ENCODE assay signal across 1 cellular context in the genomic region with DNA sequence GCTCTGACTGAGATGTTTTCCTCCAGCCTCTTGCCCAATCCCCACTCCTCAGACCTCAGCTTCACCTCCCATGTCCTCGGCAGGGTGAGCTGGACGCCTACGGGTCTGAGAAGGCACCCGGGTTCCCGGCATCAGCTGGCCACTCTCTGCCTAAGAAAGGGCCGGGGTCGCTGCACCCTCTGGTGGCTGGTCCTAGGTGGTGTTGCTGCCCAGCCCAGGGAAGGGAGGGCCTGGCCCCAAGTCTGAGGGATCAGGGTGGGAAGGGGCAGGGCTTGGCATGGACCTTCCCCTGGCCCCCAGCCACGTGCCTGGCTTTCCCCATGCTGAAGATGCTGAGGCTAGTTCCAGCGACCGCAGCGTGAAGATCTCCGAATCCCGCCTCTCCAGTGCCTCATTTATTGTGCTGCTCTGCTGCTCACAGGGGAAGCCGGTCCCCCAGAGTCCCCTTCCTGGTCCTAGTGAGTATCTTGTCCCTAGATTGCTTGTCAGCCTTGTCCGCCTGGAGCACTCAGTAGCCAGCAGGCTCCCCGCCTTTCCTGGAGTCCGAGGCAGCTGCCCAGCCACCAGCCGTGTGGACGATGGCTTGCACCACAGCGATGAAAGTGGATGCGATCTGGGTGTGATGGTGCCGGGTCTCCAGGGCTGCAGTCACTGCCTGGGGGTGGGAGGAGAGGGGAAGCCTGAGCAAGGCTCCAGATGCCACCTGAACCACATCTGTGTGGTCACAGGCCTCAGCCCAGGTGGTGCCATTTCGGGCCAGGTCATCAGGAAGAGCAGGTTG.
A peak's percentile ranks its signal among the peaks of the same experiment; 100 is the strongest.
TF ChIP-seq lines count a peak whose summit lies in the region.

No MANE protein-coding gene starts in this region.

TF ChIP-seq in HepG2, 621 proteins besides CTCF, POLR2A, EP300 and RAD21 (continued from another document):
- TF ChIP-seq, protein P1, sequence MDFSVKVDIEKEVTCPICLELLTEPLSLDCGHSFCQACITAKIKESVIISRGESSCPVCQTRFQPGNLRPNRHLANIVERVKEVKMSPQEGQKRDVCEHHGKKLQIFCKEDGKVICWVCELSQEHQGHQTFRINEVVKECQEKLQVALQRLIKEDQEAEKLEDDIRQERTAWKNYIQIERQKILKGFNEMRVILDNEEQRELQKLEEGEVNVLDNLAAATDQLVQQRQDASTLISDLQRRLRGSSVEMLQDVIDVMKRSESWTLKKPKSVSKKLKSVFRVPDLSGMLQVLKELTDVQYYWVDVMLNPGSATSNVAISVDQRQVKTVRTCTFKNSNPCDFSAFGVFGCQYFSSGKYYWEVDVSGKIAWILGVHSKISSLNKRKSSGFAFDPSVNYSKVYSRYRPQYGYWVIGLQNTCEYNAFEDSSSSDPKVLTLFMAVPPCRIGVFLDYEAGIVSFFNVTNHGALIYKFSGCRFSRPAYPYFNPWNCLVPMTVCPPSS (IDR thresholded peaks at IDR 0.05): no peak
- TF ChIP-seq, protein P2, sequence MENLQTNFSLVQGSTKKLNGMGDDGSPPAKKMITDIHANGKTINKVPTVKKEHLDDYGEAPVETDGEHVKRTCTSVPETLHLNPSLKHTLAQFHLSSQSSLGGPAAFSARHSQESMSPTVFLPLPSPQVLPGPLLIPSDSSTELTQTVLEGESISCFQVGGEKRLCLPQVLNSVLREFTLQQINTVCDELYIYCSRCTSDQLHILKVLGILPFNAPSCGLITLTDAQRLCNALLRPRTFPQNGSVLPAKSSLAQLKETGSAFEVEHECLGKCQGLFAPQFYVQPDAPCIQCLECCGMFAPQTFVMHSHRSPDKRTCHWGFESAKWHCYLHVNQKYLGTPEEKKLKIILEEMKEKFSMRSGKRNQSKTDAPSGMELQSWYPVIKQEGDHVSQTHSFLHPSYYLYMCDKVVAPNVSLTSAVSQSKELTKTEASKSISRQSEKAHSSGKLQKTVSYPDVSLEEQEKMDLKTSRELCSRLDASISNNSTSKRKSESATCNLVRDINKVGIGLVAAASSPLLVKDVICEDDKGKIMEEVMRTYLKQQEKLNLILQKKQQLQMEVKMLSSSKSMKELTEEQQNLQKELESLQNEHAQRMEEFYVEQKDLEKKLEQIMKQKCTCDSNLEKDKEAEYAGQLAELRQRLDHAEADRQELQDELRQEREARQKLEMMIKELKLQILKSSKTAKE (CRISPR knock-in tag; IDR thresholded peaks at IDR 0.05; ENCODE audit: borderline replicate concordance): no peak
- TF ChIP-seq SOX5 (CRISPR knock-in tag; IDR thresholded peaks at IDR 0.05; ENCODE audit: borderline replicate concordance) (no peak), ZNF121 (CRISPR knock-in tag; IDR thresholded peaks at IDR 0.05) (no peak), ZNF136 (CRISPR knock-in tag; IDR thresholded peaks at IDR 0.05; ENCODE audit: low read depth) (no peak), U2AF2 (IDR thresholded peaks at IDR 0.05; ENCODE audit: low read depth, low read length) (no peak), ZNF841 (CRISPR knock-in tag; IDR thresholded peaks at IDR 0.05; ENCODE audit: borderline replicate concordance) (no peak), TP53 (CRISPR knock-in tag; conservative IDR thresholded peaks at IDR 0.05) (no peak), ARNT2 (CRISPR knock-in tag; IDR thresholded peaks at IDR 0.05; ENCODE audit: low read depth) (0 out of 2 replicates have a peak, but pooled peaks have one; percentile 39), ZNF790 (CRISPR knock-in tag; IDR thresholded peaks at IDR 0.05; ENCODE audit: borderline replicate concordance) (no peak), ZNF652 (CRISPR knock-in tag; IDR thresholded peaks at IDR 0.05; ENCODE audit: borderline replicate concordance, low read depth) (no peak), ZNF678 (CRISPR knock-in tag; IDR thresholded peaks at IDR 0.05) (no peak), HNF4G (IDR thresholded peaks at IDR 0.05; ENCODE audit: borderline replicate concordance, low read depth, low read length) (no peak), HNF4G (CRISPR knock-in tag; IDR thresholded peaks at IDR 0.05; ENCODE audit: borderline replicate concordance, low read depth) (no peak), TBX2 (CRISPR knock-in tag; IDR thresholded peaks at IDR 0.05; ENCODE audit: borderline replicate concordance) (no peak), KAT7 (CRISPR knock-in tag; IDR thresholded peaks at IDR 0.05; ENCODE audit: borderline replicate concordance) (no peak), ZNF367 (CRISPR knock-in tag; IDR thresholded peaks at IDR 0.05; ENCODE audit: borderline replicate concordance) (no peak), ZBTB38 (CRISPR knock-in tag; IDR thresholded peaks at IDR 0.05) (peak; percentile 22; the same call in 1 of the 2 replicates), KLF15 (CRISPR knock-in tag; IDR thresholded peaks at IDR 0.05; ENCODE audit: borderline replicate concordance) (no peak), ZNF557 (CRISPR knock-in tag; IDR thresholded peaks at IDR 0.05) (no peak), STAG1 (CRISPR knock-in tag; IDR thresholded peaks at IDR 0.05) (peak; percentile 95), ZC3H13 (CRISPR knock-in tag; IDR thresholded peaks at IDR 0.05) (no peak), JARID2 (CRISPR knock-in tag; IDR thresholded peaks at IDR 0.05; ENCODE audit: insufficient replicate concordance) (no peak), ZNF292 (CRISPR knock-in tag; IDR thresholded peaks at IDR 0.05; ENCODE audit: borderline replicate concordance, low read depth) (0 out of 2 replicates have a peak, but pooled peaks have one; percentile 27), ZNF484 (CRISPR knock-in tag; IDR thresholded peaks at IDR 0.05; ENCODE audit: borderline replicate concordance, low read depth) (no peak), MED13 (CRISPR knock-in tag; IDR thresholded peaks at IDR 0.05) (no peak), RORA (CRISPR knock-in tag; IDR thresholded peaks at IDR 0.05) (no peak), AHR (CRISPR knock-in tag; IDR thresholded peaks at IDR 0.05) (no peak), ZNF567 (CRISPR knock-in tag; IDR thresholded peaks at IDR 0.05; ENCODE audit: borderline replicate concordance) (no peak), POGZ (CRISPR knock-in tag; IDR thresholded peaks at IDR 0.05) (no peak), RELA (CRISPR knock-in tag; IDR thresholded peaks at IDR 0.05) (no peak), HOXA9 (CRISPR knock-in tag; IDR thresholded peaks at IDR 0.05; ENCODE audit: borderline replicate concordance) (no peak)
- TF ChIP-seq, protein P3, sequence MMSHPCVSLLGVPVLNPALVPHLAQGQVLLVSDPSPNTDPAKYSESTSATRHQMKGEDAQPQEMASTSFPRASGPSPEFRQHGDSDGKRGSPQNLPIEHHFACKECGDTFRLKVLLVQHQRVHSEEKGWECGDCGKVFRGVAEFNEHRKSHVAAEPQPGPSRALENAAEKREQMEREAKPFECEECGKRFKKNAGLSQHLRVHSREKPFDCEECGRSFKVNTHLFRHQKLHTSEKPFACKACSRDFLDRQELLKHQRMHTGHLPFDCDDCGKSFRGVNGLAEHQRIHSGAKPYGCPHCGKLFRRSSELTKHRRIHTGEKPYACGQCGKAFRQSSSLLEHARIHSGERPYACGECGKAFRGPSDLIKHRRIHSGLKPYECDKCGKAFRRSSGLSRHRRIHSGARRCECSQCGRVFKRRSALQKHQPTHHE (CRISPR knock-in tag; IDR thresholded peaks at IDR 0.05; ENCODE audit: borderline replicate concordance): no peak
- TF ChIP-seq, protein P4, sequence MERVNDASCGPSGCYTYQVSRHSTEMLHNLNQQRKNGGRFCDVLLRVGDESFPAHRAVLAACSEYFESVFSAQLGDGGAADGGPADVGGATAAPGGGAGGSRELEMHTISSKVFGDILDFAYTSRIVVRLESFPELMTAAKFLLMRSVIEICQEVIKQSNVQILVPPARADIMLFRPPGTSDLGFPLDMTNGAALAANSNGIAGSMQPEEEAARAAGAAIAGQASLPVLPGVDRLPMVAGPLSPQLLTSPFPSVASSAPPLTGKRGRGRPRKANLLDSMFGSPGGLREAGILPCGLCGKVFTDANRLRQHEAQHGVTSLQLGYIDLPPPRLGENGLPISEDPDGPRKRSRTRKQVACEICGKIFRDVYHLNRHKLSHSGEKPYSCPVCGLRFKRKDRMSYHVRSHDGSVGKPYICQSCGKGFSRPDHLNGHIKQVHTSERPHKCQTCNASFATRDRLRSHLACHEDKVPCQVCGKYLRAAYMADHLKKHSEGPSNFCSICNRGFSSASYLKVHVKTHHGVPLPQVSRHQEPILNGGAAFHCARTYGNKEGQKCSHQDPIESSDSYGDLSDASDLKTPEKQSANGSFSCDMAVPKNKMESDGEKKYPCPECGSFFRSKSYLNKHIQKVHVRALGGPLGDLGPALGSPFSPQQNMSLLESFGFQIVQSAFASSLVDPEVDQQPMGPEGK (CRISPR knock-in tag; IDR thresholded peaks at IDR 0.05): peak; percentile 64
- TF ChIP-seq, protein P5, sequence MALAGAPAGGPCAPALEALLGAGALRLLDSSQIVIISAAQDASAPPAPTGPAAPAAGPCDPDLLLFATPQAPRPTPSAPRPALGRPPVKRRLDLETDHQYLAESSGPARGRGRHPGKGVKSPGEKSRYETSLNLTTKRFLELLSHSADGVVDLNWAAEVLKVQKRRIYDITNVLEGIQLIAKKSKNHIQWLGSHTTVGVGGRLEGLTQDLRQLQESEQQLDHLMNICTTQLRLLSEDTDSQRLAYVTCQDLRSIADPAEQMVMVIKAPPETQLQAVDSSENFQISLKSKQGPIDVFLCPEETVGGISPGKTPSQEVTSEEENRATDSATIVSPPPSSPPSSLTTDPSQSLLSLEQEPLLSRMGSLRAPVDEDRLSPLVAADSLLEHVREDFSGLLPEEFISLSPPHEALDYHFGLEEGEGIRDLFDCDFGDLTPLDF (CRISPR knock-in tag; IDR thresholded peaks at IDR 0.05): no peak
- TF ChIP-seq, protein P6, sequence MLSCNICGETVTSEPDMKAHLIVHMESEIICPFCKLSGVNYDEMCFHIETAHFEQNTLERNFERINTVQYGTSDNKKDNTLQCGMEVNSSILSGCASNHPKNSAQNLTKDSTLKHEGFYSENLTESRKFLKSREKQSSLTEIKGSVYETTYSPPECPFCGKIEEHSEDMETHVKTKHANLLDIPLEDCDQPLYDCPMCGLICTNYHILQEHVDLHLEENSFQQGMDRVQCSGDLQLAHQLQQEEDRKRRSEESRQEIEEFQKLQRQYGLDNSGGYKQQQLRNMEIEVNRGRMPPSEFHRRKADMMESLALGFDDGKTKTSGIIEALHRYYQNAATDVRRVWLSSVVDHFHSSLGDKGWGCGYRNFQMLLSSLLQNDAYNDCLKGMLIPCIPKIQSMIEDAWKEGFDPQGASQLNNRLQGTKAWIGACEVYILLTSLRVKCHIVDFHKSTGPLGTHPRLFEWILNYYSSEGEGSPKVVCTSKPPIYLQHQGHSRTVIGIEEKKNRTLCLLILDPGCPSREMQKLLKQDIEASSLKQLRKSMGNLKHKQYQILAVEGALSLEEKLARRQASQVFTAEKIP (CRISPR knock-in tag; IDR thresholded peaks at IDR 0.05; ENCODE audit: borderline replicate concordance): no peak
- TF ChIP-seq, protein P7, sequence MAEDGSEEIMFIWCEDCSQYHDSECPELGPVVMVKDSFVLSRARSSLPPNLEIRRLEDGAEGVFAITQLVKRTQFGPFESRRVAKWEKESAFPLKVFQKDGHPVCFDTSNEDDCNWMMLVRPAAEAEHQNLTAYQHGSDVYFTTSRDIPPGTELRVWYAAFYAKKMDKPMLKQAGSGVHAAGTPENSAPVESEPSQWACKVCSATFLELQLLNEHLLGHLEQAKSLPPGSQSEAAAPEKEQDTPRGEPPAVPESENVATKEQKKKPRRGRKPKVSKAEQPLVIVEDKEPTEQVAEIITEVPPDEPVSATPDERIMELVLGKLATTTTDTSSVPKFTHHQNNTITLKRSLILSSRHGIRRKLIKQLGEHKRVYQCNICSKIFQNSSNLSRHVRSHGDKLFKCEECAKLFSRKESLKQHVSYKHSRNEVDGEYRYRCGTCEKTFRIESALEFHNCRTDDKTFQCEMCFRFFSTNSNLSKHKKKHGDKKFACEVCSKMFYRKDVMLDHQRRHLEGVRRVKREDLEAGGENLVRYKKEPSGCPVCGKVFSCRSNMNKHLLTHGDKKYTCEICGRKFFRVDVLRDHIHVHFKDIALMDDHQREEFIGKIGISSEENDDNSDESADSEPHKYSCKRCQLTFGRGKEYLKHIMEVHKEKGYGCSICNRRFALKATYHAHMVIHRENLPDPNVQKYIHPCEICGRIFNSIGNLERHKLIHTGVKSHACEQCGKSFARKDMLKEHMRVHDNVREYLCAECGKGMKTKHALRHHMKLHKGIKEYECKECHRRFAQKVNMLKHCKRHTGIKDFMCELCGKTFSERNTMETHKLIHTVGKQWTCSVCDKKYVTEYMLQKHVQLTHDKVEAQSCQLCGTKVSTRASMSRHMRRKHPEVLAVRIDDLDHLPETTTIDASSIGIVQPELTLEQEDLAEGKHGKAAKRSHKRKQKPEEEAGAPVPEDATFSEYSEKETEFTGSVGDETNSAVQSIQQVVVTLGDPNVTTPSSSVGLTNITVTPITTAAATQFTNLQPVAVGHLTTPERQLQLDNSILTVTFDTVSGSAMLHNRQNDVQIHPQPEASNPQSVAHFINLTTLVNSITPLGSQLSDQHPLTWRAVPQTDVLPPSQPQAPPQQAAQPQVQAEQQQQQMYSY (CRISPR knock-in tag; IDR thresholded peaks at IDR 0.05): no peak
- TF ChIP-seq, protein P8, sequence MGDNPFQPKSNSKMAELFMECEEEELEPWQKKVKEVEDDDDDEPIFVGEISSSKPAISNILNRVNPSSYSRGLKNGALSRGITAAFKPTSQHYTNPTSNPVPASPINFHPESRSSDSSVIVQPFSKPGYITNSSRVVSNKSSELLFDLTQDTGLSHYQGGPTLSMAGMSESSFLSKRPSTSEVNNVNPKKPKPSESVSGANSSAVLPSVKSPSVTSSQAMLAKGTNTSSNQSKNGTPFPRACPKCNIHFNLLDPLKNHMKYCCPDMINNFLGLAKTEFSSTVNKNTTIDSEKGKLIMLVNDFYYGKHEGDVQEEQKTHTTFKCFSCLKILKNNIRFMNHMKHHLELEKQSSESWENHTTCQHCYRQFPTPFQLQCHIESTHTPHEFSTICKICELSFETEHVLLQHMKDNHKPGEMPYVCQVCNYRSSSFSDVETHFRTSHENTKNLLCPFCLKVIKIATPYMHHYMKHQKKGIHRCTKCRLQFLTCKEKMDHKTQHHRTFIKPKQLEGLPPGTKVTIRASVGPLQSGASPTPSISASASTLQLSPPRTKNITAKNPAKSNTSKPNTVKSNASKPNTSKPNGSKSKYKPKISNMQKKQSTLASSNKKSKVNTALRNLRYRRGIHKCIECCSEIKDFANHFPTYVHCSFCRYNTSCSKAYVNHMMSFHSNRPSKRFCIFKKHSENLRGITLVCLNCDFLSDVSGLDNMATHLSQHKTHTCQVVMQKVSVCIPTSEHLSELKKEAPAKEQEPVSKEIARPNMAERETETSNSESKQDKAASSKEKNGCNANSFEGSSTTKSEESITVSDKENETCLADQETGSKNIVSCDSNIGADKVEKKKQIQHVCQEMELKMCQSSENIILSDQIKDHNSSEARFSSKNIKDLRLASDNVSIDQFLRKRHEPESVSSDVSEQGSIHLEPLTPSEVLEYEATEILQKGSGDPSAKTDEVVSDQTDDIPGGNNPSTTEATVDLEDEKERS (CRISPR knock-in tag; IDR thresholded peaks at IDR 0.05): no peak
TF ChIP-seq in HepG2: peak in this region for 50.
